ENCODE assay signal across 9 cellular contexts in genomic region chr12:109927622-109928021, GRCh38. TPM values are rescaled to one million over a fixed set of nuclear protein-coding genes. Genes with fewer than 3 reads are reported as not detected.
DNase-seq lines count a peak whose midpoint lies in the region; ATAC-seq and TF ChIP-seq lines count a peak whose summit lies in the region.
"Had no signal": no experiment of that assay in that cellular context is flagged by ENCODE, and none has a peak within 500 bp of the region (broad histone marks: within the 10 kb centered on the region; RNA-seq: fewer than 3 reads in every experiment).

No MANE protein-coding gene starts in this region.

- no peaks in the 10 kb centered on the region for H3K23me2 ChIP-seq in H9 (ENCODE audit: insufficient read length, low read depth, low read length, poor library complexity, severe bottlenecking)

- no peak overlapping the region for H2AFZ ChIP-seq in H9 (ENCODE audit: low read length)

- no peak overlapping the region for H3K14ac ChIP-seq in H9 (ENCODE audit: insufficient read depth, low read length)

- no peak overlapping the region for H2BK5ac ChIP-seq in H9 (ENCODE audit: insufficient read length, low read length)

- no peak overlapping the region for H3K56ac ChIP-seq in H9 (ENCODE audit: insufficient read length, low read depth, low read length)

- no peaks in the 10 kb centered on the region for H3K79me1 ChIP-seq in H9 (ENCODE audit: insufficient read depth, low read depth, low read length, poor library complexity, severe bottlenecking)

- H3K27ac Mint-ChIP-seq in H9 (peak overlapping the region in 1 of 3 experiments; percentile 63; a peak in 2 of 7 replicates), type B pancreatic cell (peak overlapping the region; percentile 75)

- H3K4me3 Mint-ChIP-seq in H9 (no peak overlapping the region), type B pancreatic cell (no peak overlapping the region)

- no peak overlapping the region for H3K9ac ChIP-seq in H9 (ENCODE audit: extremely low read depth, insufficient read length, low read length)

- WGBS in H9 (ENCODE audit: extremely low coverage, insufficient read length, low lambda C conversion rate): no CpG with 5 or more reads among the region's 8 CpGs

- H4K8ac ChIP-seq in H9 (replicated peaks; ENCODE audit: insufficient read length, low read depth, low read length): no peak overlapping the region

- H2BK15ac ChIP-seq in H9 (ENCODE audit: low read depth, low read length): no peak overlapping the region

- H3K23ac ChIP-seq in H9 (ENCODE audit: insufficient read length, low read depth, low read length): no peak overlapping the region

- H3K27me3 ChIP-seq in BE2C (no peaks in the 10 kb centered on the region), H9 (ENCODE audit: insufficient read depth, low read length) (no peaks in the 10 kb centered on the region), left lung (no peaks in the 10 kb centered on the region)

- no peak overlapping the region for H4K91ac ChIP-seq in H9 (ENCODE audit: insufficient read length, low read depth, low read length)

- H3K79me2 ChIP-seq in H9 (ENCODE audit: insufficient read depth, low read length): no peaks in the 10 kb centered on the region

- H4K20me1 ChIP-seq in H9 (ENCODE audit: control insufficient read depth, insufficient read depth, insufficient read length): no peaks in the 10 kb centered on the region

- H3K9me3 Mint-ChIP-seq in H9: no peaks in the 10 kb centered on the region; a peak in 1 of 5 replicates
- no peaks in the 10 kb centered on the region for H3K9me3 Mint-ChIP-seq in type B pancreatic cell

- no peak overlapping the region for H3K4me3 ChIP-seq in BE2C (ENCODE audit: low read depth, low read length)
- H3K4me3 ChIP-seq in astrocyte of the spinal cord (ENCODE audit: low read depth, low read length): no peak overlapping the region
- no peak overlapping the region for H3K4me3 ChIP-seq in left lung
- H3K4me3 ChIP-seq: lung had no signal

- TF ChIP-seq CTCF in BE2C (IDR thresholded peaks at IDR 0.05; ENCODE audit: low read depth, low read length): peak; percentile 86
- peak; percentile 81 for TF ChIP-seq CTCF in H9 (conservative IDR thresholded peaks at IDR 0.05)
- peak; percentile 81 for TF ChIP-seq CTCF in astrocyte of the spinal cord (IDR thresholded peaks at IDR 0.05; ENCODE audit: low read depth, low read length)
- TF ChIP-seq CTCF in left lung (IDR thresholded peaks at IDR 0.05): peak; percentile 43 to 64
- peak; percentile 77 for TF ChIP-seq CTCF in type B pancreatic cell (conservative IDR thresholded peaks at IDR 0.05)

- in situ Hi-C loops in astrocyte of the spinal cord (cut with HindIII; ENCODE audit: low sequenced_read_pairs): no loop called here

- no peak overlapping the region for H4K5ac ChIP-seq in H9 (ENCODE audit: insufficient read length, low read depth, low read length)

- no peak overlapping the region for H2BK20ac ChIP-seq in H9 (ENCODE audit: low read depth, low read length, poor library complexity, severe bottlenecking)

- ATAC-seq in SK-N-SH treated with all-trans-retinoic acid at 6 μM for 48 hours: peak; percentile 76
- ATAC-seq in left lung: peak; percentile 59
- ATAC-seq in HG02938 (IDR thresholded peaks at IDR 0.05; ENCODE audit: unreplicated experiment): no peak

- intact Hi-C loops in left lung (cut with DNase I): no loop called here

- H3K4me1 ChIP-seq in BE2C: no peaks in the 10 kb centered on the region
- no peaks in the 10 kb centered on the region for H3K4me1 ChIP-seq in H9 (ENCODE audit: insufficient read depth, low read length)
- H3K4me1 ChIP-seq in left lung: no peaks in the 10 kb centered on the region

- no peak overlapping the region for H2BK120ac ChIP-seq in H9 (ENCODE audit: low read depth, low read length, poor library complexity, severe bottlenecking)

- DNase-seq in BE2C: peak; percentile 60
- peak; percentile 71 for DNase-seq in H9
- no peak for DNase-seq in astrocyte of the spinal cord (ENCODE audit: low read depth, low spot score)
- no peak for DNase-seq in left lung
- no peak for DNase-seq in type B pancreatic cell (ENCODE audit: extremely low spot score, unreplicated experiment)
- DNase-seq in DMS153 treated with DMSO at 0.1 percent for 48 hours (lab: John Stamatoyannopoulos, UW; ENCODE audit: unreplicated experiment): no peak

- H2BK12ac ChIP-seq in H9 (ENCODE audit: insufficient read length, low read depth, low read length): no peak overlapping the region

- H3K27ac ChIP-seq in H9 (ENCODE audit: insufficient read length, low read depth, low read length): no peak overlapping the region
- H3K27ac ChIP-seq in left lung: no peak overlapping the region

- H3K9me3 ChIP-seq in BE2C (no peaks in the 10 kb centered on the region), H9 (ENCODE audit: control insufficient read depth, low read depth, low read length) (no peaks in the 10 kb centered on the region), left lung (no peaks in the 10 kb centered on the region)

- peaks cover 15% of the 10 kb centered on the region for H3K36me3 ChIP-seq in BE2C
- peaks cover 0 to 95% of the 10 kb centered on the region in 2 donors for H3K36me3 ChIP-seq in left lung

- H3T11ph ChIP-seq in H9 (ENCODE audit: low read length): no peak overlapping the region

- no peak overlapping the region for H3K18ac ChIP-seq in H9 (ENCODE audit: insufficient read length, low read depth, low read length)

- H3K4me1 Mint-ChIP-seq in H9: peaks cover 0 to 10% of the 10 kb centered on the region in 2 experiments; a peak in 3 of 4 replicates
- peaks cover 8% of the 10 kb centered on the region for H3K4me1 Mint-ChIP-seq in type B pancreatic cell (ENCODE audit: unreplicated experiment)

- H3K36me3 Mint-ChIP-seq in H9 (ENCODE audit: insufficient read depth in 1 of 3, low read depth in 3 of 3) (peaks cover 9 to 18% (median 10%) of the 10 kb centered on the region in 3 experiments; a peak in 6 of 7 replicates), type B pancreatic cell (peaks cover 12% of the 10 kb centered on the region)

- no peak overlapping the region for H3K4me2 ChIP-seq in H9 (ENCODE audit: insufficient read depth, insufficient read length, low read length)

- H2AK5ac ChIP-seq in H9 (ENCODE audit: insufficient read length, low read length): no peak overlapping the region

- no peak overlapping the region for H3K4ac ChIP-seq in H9 (ENCODE audit: low read depth, low read length)

- H3K27me3 Mint-ChIP-seq in H9 (ENCODE audit: low read depth) (no peaks in the 10 kb centered on the region; the same call in 1 of the 2 replicates), type B pancreatic cell (no peaks in the 10 kb centered on the region)

TF ChIP-seq in SK-N-SH treated with all-trans-retinoic acid at 6 μM for 48 hours, 23 proteins besides CTCF, POLR2A, EP300 and RAD21:
- no peak for TF ChIP-seq TOX (CRISPR knock-in tag; IDR thresholded peaks at IDR 0.05; ENCODE audit: borderline replicate concordance)
- no peak for TF ChIP-seq BACH2 (CRISPR knock-in tag; IDR thresholded peaks at IDR 0.05; ENCODE audit: borderline replicate concordance)
- no peak for TF ChIP-seq PPARA (CRISPR knock-in tag; IDR thresholded peaks at IDR 0.05; ENCODE audit: borderline replicate concordance)
- TF ChIP-seq ZNF565 (CRISPR knock-in tag; conservative IDR thresholded peaks at IDR 0.05; ENCODE audit: low read depth): no peak
- TF ChIP-seq ZNF8 (CRISPR knock-in tag; IDR thresholded peaks at IDR 0.05): no peak
- TF ChIP-seq, protein P1, sequence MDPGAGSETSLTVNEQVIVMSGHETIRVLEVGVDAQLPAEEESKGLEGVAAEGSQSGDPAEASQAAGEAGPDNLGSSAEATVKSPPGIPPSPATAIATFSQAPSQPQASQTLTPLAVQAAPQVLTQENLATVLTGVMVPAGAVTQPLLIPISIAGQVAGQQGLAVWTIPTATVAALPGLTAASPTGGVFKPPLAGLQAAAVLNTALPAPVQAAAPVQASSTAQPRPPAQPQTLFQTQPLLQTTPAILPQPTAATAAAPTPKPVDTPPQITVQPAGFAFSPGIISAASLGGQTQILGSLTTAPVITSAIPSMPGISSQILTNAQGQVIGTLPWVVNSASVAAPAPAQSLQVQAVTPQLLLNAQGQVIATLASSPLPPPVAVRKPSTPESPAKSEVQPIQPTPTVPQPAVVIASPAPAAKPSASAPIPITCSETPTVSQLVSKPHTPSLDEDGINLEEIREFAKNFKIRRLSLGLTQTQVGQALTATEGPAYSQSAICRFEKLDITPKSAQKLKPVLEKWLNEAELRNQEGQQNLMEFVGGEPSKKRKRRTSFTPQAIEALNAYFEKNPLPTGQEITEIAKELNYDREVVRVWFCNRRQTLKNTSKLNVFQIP (CRISPR knock-in tag; IDR thresholded peaks at IDR 0.05; ENCODE audit: borderline replicate concordance, low read depth): no peak
- no peak for TF ChIP-seq ZNF70 (CRISPR knock-in tag; IDR thresholded peaks at IDR 0.05)
- no peak for TF ChIP-seq ESRRG (CRISPR knock-in tag; IDR thresholded peaks at IDR 0.05)
TF ChIP-seq in SK-N-SH treated with all-trans-retinoic acid at 6 μM for 48 hours: peak in this region for 0.

RNA-seq across cellular contexts. Expression of gene TCHP, which starts 27.5 kb away (rescaled TPM):
- 67.4 TPM for polyA plus RNA-seq in BE2C (2012; ENCODE audit: insufficient read depth, insufficient read length, low read depth)
- total RNA-seq in H9 (2021) (12.6 and 13.3 TPM in 2 replicates), left lung (10 to 100 TPM; 15.4 to 15.6 TPM), type B pancreatic cell (ENCODE audit: low replicate concordance) (21.6 TPM in 2 replicates)

RNA-seq across cellular contexts. Expression of gene GLTP, which starts 47.3 kb away (rescaled TPM):
- 29.7 TPM for polyA plus RNA-seq in BE2C (2012; ENCODE audit: insufficient read depth, insufficient read length, low read depth)
- 15.5 and 15.7 TPM in 2 replicates for total RNA-seq in H9 (2021)
- total RNA-seq in left lung: 10 to 100 TPM; 37.1 to 43.3 TPM
- 48.7 and 118 TPM in 2 replicates for total RNA-seq in type B pancreatic cell (ENCODE audit: low replicate concordance)

Comparison
In these comparisons a context has a peak if more than half of its experiments do, and no peak if none do; other contexts are left out.
1. DNase-seq: peak in BE2C (single experiment) and H9 (single experiment); none in astrocyte of the spinal cord (single experiment), left lung (0 of 2), type B pancreatic cell (single experiment) and DMS153 treated with DMSO at 0.1 percent for 48 hours (single experiment).
2. Peak in every context shown above with its lines, with median percentiles within 50 percentile points of each other: CTCF ChIP-seq.